In genomic region chr12:109052415-109053323, GRCh38 we compare ENCODE assay signal across 1 cellular context.
TF ChIP-seq lines count a peak whose summit lies in the region.

USP30 (plus strand) TSS chr12:109052576; CDS start chr12:109052679, 103 bp downstream.

TF ChIP-seq in WTC11, 78 proteins besides CTCF, POLR2A, EP300 and RAD21 (continued from another document):
- TF ChIP-seq AFF4 (CRISPR knock-in tag; IDR thresholded peaks at IDR 0.05; ENCODE audit: borderline replicate concordance) (no peak), MYBL2 (CRISPR knock-in tag; IDR thresholded peaks at IDR 0.05) (peak; percentile 87; the same call in 1 of the 2 replicates), ZNF232 (CRISPR knock-in tag; IDR thresholded peaks at IDR 0.05) (no peak), ATF2 (CRISPR knock-in tag; IDR thresholded peaks at IDR 0.05; ENCODE audit: borderline replicate concordance, low read depth) (no peak), JUN (CRISPR knock-in tag; IDR thresholded peaks at IDR 0.05) (no peak), ZNF425 (CRISPR knock-in tag; conservative IDR thresholded peaks at IDR 0.05) (no peak)
